In the genomic region with DNA sequence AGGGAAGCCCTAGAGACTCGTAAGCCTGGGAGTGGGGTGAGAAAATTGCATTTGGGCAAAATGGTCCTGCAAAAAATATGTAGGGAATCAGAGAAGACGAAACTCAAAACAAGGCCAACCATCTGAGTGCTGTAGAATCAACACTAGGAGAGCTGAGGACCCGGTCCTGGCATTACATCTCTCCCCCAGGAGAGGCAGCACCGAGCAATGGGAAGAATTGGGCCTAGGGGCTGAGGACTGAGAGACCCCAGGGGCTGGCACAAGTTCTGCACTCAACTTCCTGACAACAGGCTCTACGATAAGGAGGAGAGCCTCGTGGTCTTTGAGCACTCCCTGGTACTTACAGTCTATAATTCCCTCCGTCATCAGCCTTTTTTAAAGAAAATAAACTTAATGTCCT, we compare ENCODE assay signal across 13 cellular contexts. TPM values are rescaled to one million over a fixed set of nuclear protein-coding genes. Genes with fewer than 3 reads are reported as not detected.
DNase-seq lines count a peak whose midpoint lies in the region; ATAC-seq, FAIRE-seq and TF ChIP-seq lines count a peak whose summit lies in the region.
"Had no signal": no experiment of that assay in that cellular context is flagged by ENCODE, and none has a peak within 500 bp of the region (broad histone marks: within the 10 kb centered on the region; RNA-seq: fewer than 3 reads in every experiment).

No MANE protein-coding gene starts in this region.

- H3K9ac ChIP-seq in HCT116 (ENCODE audit: low read length): no peak overlapping the region
- no peak overlapping the region for H3K9ac ChIP-seq in K562 (ENCODE audit: insufficient read depth in 1 of 2, low read depth in 2 of 2, low read length in 2 of 2)

- H3K79me2 ChIP-seq in HCT116 (ENCODE audit: insufficient read depth, low read length) (no peaks in the 10 kb centered on the region), K562 (ENCODE audit: control insufficient read depth, insufficient read depth, low read length) (no peaks in the 10 kb centered on the region)

- TF ChIP-seq RAD21 in HCT116 (IDR thresholded peaks at IDR 0.05; ENCODE audit: low read depth): no peak
- TF ChIP-seq RAD21 in K562 (CRISPR knock-in tag; conservative IDR thresholded peaks at IDR 0.05 in 1 of 2, IDR thresholded peaks at IDR 0.05 in 1 of 2): no peak

- TF ChIP-seq EP300 in K562 (IDR thresholded peaks at IDR 0.05; ENCODE audit: low read length): no peak

- H3K9me2 ChIP-seq in HCT116 (ENCODE audit: insufficient read depth): no peaks in the 10 kb centered on the region

- intact Hi-C loops in HCT116 (cut with micrococcal nuclease): loop anchor here (10.0 kb wide), 2 partner anchors 471 to 641 kb away; no protein-coding TSS in a partner anchor
- intact Hi-C loops in K562 (cut with micrococcal nuclease): no loop called here

- TF ChIP-seq POLR2A in HCT116 (IDR thresholded peaks at IDR 0.05; ENCODE audit: borderline replicate concordance, extremely low read depth, insufficient read depth, insufficient read length) (no peak), K562 (conservative IDR thresholded peaks at IDR 0.05) (no peak)

- H3K4me3 ChIP-seq in HCT116 (replicated peaks in 1 of 2; ENCODE audit: low read depth in 1 of 2, low read length in 2 of 2) (no peak overlapping the region), K562 (no peak overlapping the region)

- peaks cover 69% of the 10 kb centered on the region for H3K4me1 Mint-ChIP-seq in mesothelial cell of epicardium
- H3K4me1 Mint-ChIP-seq: stimulated activated memory B cell treated with anti-CD40 and anti-IgM and Interleukin-4, amounts not matched to agents 10 μg/mL and 1 μg/mL and 100 μg/mL, for 72 hours had no signal

- H3K4me1 ChIP-seq in HCT116 (ENCODE audit: control insufficient read depth in 1 of 2, insufficient read depth in 2 of 2, low read length in 2 of 2) (no peaks in the 10 kb centered on the region; a peak in 1 of 4 replicates), K562 (replicated peaks in 1 of 2; ENCODE audit: control insufficient read depth in 2 of 2, insufficient read depth in 2 of 2, low read length in 2 of 2) (no peaks in the 10 kb centered on the region)

- H3K4me3 Mint-ChIP-seq in mesothelial cell of epicardium: no peak overlapping the region
- H3K4me3 Mint-ChIP-seq: stimulated activated memory B cell treated with anti-CD40 and anti-IgM and Interleukin-4, amounts not matched to agents 10 μg/mL and 1 μg/mL and 100 μg/mL, for 72 hours had no signal

- BruUV-seq in HCT116 (replicated peaks; lab: Mats Ljungman, UMichigan): no TSS peak
- no TSS peak for BruUV-seq in K562 (replicated peaks; lab: Mats Ljungman, UMichigan)

- H3K36me3 Mint-ChIP-seq in mesothelial cell of epicardium: no peaks in the 10 kb centered on the region
- H3K36me3 Mint-ChIP-seq: stimulated activated memory B cell treated with anti-CD40 and anti-IgM and Interleukin-4, amounts not matched to agents 10 μg/mL and 1 μg/mL and 100 μg/mL, for 72 hours had no signal

- RAD21 ChIA-PET in HCT116 (lab: Charles Lee; ENCODE audit: low non-redundant PET in 1 of 2, low total read pairs in 2 of 2, uncharacterized antibody in 2 of 2, unreplicated experiment in 2 of 2): no interaction called here

- no peaks in the 10 kb centered on the region for H3K9me3 ChIP-seq in HCT116 (ENCODE audit: control insufficient read depth in 1 of 2, insufficient read depth in 1 of 2, low read depth in 1 of 2, low read length in 2 of 2)
- H3K9me3 ChIP-seq in K562 (replicated peaks; ENCODE audit: control insufficient read depth, insufficient read depth, low read depth, low read length): no peaks in the 10 kb centered on the region

- FAIRE-seq in K562 (lab: Jason Lieb, UNC): no peak
- FAIRE-seq: G401.6, small intestine had no signal

- no peak overlapping the region for H2AFZ ChIP-seq in HCT116 (ENCODE audit: low read depth, low read length, poor library complexity, severe bottlenecking)
- H2AFZ ChIP-seq in K562 (ENCODE audit: low read depth, low read length): no peak overlapping the region

- ATAC-seq in HCT116 (peak; percentile 81), K562 (peak; percentile 75), HG03520 (IDR thresholded peaks at IDR 0.05; ENCODE audit: unreplicated experiment) (no peak)
- ATAC-seq: esophagus mucosa; stimulated activated memory B cell treated with anti-CD40 and anti-IgM and Interleukin-4, amounts not matched to agents 10 μg/mL and 1 μg/mL and 100 μg/mL, for 72 hours had no signal

- H3K27me3 ChIP-seq in HCT116 (ENCODE audit: insufficient read depth, low read length) (peaks cover 4% of the 10 kb centered on the region; the same call in 1 of the 2 replicates), K562 (ENCODE audit: control insufficient read depth in 2 of 2, insufficient read depth in 2 of 2, low read length in 2 of 2) (peaks cover 38 to 48% of the 10 kb centered on the region in 2 experiments)

- H3K4me2 ChIP-seq in HCT116 (ENCODE audit: low read length) (no peak overlapping the region), K562 (ENCODE audit: insufficient read depth, low read length) (no peak overlapping the region)

- no peaks in the 10 kb centered on the region for H3K27me3 Mint-ChIP-seq in mesothelial cell of epicardium (ENCODE audit: low read depth)

- DNase-seq in HCT116 (ENCODE audit: low read depth, low spot score) (no peak), K562 (ENCODE audit: extremely low read depth in 1 of 4, low spot score in 3 of 4) (peak; percentile 30 to 65 (median 59)), mesothelial cell of epicardium (ENCODE audit: low spot score in 2 of 2, unreplicated experiment in 2 of 2) (no peak), NK-92 (lab: John Stamatoyannopoulos, UW; ENCODE audit: unreplicated experiment) (no peak), T-helper 9 cell (no peak)
- DNase-seq in stimulated activated CD8-positive, alpha-beta memory T cell treated with anti-CD3 and anti-CD28 coated beads, Interleukin-4, amount 100 ng/mL, for 48 hours: no peak
- DNase-seq: KBM-7, small intestine had no signal

- peak; percentile 61 for TF ChIP-seq CTCF in C4-2B (conservative IDR thresholded peaks at IDR 0.05)
- peak in 2 of 3 experiments; percentile 59 to 71; a peak in 4 of 6 replicates for TF ChIP-seq CTCF in HCT116 (IDR thresholded peaks at IDR 0.05 in 2 of 3, conservative IDR thresholded peaks at IDR 0.05 in 1 of 3; ENCODE audit: borderline replicate concordance in 1 of 3, insufficient read depth in 1 of 3, low read depth in 2 of 3, low read length in 2 of 3)
- peak; percentile 46 to 71 (median 65); a peak in 5 of 6 replicates for TF ChIP-seq CTCF in K562 (IDR thresholded peaks at IDR 0.05 in 2 of 3, conservative IDR thresholded peaks at IDR 0.05 in 1 of 3; ENCODE audit: insufficient read depth in 2 of 3, low read depth in 1 of 3, low read length in 3 of 3)
- TF ChIP-seq CTCF in mesothelial cell of epicardium (IDR thresholded peaks at IDR 0.05; ENCODE audit: unreplicated experiment): peak; percentile 35

- CTCF ChIA-PET in HCT116 (lab: Charles Lee) (interaction anchor here (1.0 to 1.3 kb wide), 2 partner anchors 12 to 30 kb away, joined by 3 to 4 read pairs; no protein-coding TSS in a partner anchor), K562 (lab: Yijun Ruan, JAX; ENCODE audit: low intra/inter-chr PET ratio) (no interaction called here)

- no peaks in the 10 kb centered on the region for H3K9me1 ChIP-seq in K562 (ENCODE audit: control insufficient read depth, insufficient read depth, low read length)

- H3K9me3 Mint-ChIP-seq in mesothelial cell of epicardium: no peaks in the 10 kb centered on the region
- H3K9me3 Mint-ChIP-seq: stimulated activated memory B cell treated with anti-CD40 and anti-IgM and Interleukin-4, amounts not matched to agents 10 μg/mL and 1 μg/mL and 100 μg/mL, for 72 hours had no signal

- in situ Hi-C loops in K562 (cut with MboI): no loop called here

- no peak overlapping the region for H3K27ac ChIP-seq in C4-2B
- no peak overlapping the region for H3K27ac ChIP-seq in HCT116 (ENCODE audit: low read depth, low read length)
- no peak overlapping the region for H3K27ac ChIP-seq in K562 (ENCODE audit: extremely low read depth, low read depth, low read length)

- POLR2A ChIA-PET in HCT116 (lab: Charles Lee) (no interaction called here), K562 (lab: Yijun Ruan, JAX) (interaction anchor here (0.6 kb wide), 2 partner anchors 87 to 1140 kb away, joined by 3 to 4 read pairs; no protein-coding TSS in a partner anchor)

- 7% methylated on average over 7 of the region's 7 CpGs for WGBS in K562 (ENCODE audit: insufficient coverage, low coverage, missing lambda C conversion rate)

- no peaks in the 10 kb centered on the region for H3K36me3 ChIP-seq in HCT116 (ENCODE audit: control insufficient read depth in 1 of 2, insufficient read depth in 2 of 2, low read length in 2 of 2)
- no peaks in the 10 kb centered on the region for H3K36me3 ChIP-seq in K562 (ENCODE audit: control insufficient read depth, insufficient read depth, low read length)

- H4K20me1 ChIP-seq in HCT116 (ENCODE audit: insufficient read depth) (no peaks in the 10 kb centered on the region), K562 (replicated peaks; ENCODE audit: control insufficient read depth, insufficient read depth, low read length) (no peaks in the 10 kb centered on the region; the same call in 1 of the 2 replicates)

- peak overlapping the region; percentile 41 for H3K27ac Mint-ChIP-seq in mesothelial cell of epicardium
- H3K27ac Mint-ChIP-seq: stimulated activated memory B cell treated with anti-CD40 and anti-IgM and Interleukin-4, amounts not matched to agents 10 μg/mL and 1 μg/mL and 100 μg/mL, for 72 hours had no signal

TF ChIP-seq in K562, 482 proteins besides CTCF, POLR2A, EP300 and RAD21 (continues in another document):
- peak; percentile 99 for TF ChIP-seq ZBTB7A (IDR thresholded peaks at IDR 0.05; ENCODE audit: borderline replicate concordance, control insufficient read depth, low read depth, low read length)

RNA-seq across cellular contexts. Expression of gene BPGM, which starts 47.6 kb away (rescaled TPM):
- total RNA-seq in HCT116 (2021; ENCODE audit: unreplicated experiment) (10.0 TPM), K562 (2014; rRNA removed) (16.2 and 17.1 TPM in 2 replicates), K562 (2014; rRNA removed; fragmentation: Illumina TruSeq; extraction: Trizol) (21.2 and 22.3 TPM in 2 replicates), K562 (2015; rRNA removed; fragmentation: Illumina TruSeq; extraction: Trizol) (16.3 and 17.7 TPM in 2 replicates), K562 (2021) (14.1 and 15.7 TPM in 2 replicates), mesothelial cell of epicardium (13.3 to 15.0 TPM (median 14.8 TPM) in 3 replicates)
- polyA plus RNA-seq in HCT116 (2012): 3.4 and 4.8 TPM in 2 replicates
- 11.3 and 14.7 TPM in 2 replicates for total RNA-seq in K562 (2011; cell fraction: chromatin; rRNA removed; ENCODE audit: low replicate concordance)
- total RNA-seq in K562 (2011; cell fraction: nucleolus; rRNA removed): 5.7 and 7.1 TPM in 2 replicates
- total RNA-seq in K562 (2011; cell fraction: nucleoplasm; rRNA removed): 7.7 and 8.3 TPM in 2 replicates
- polyA plus RNA-seq in K562 (2011; rRNA removed) (18.0 and 24.1 TPM in 2 replicates), K562 (2014; fragmentation: Illumina TruSeq; extraction: Trizol) (23.3 and 25.3 TPM in 2 replicates), K562 (2014; fragmentation: Nextera tagmentation; extraction: Ambion mirVana) (10 to 100 TPM; 33.0 to 46.1 TPM), K562 (2014; rRNA removed) (17.0 and 20.3 TPM in 2 replicates)
- polyA plus RNA-seq in K562 (2011; cell fraction: cytosol; rRNA removed): 6.4 and 13.1 TPM in 2 replicates
- 3.6 and 6.0 TPM in 2 replicates for polyA plus RNA-seq in K562 (2011; cell fraction: nucleus; rRNA removed)
- 12.3 and 13.9 TPM in 2 replicates for polyA plus RNA-seq in K562 (2012)
- 18.3 and 19.4 TPM in 2 replicates for polyA minus RNA-seq in K562 (2011; rRNA and poly(A)+ RNA removed)
- 3.6 and 6.2 TPM in 2 replicates for polyA minus RNA-seq in K562 (2011; cell fraction: cytosol; rRNA and poly(A)+ RNA removed)
- polyA minus RNA-seq in K562 (2011; cell fraction: nucleus; rRNA and poly(A)+ RNA removed): 4.3 and 6.8 TPM in 2 replicates

Comparison
In these comparisons a context has a peak if more than half of its experiments do, and no peak if none do; other contexts are left out.
1. DNase-seq: peak in K562 (4 of 4); none in HCT116 (single experiment), mesothelial cell of epicardium (0 of 2), NK-92 (single experiment), stimulated activated CD8-positive, alpha-beta memory T cell treated with anti-CD3 and anti-CD28 coated beads, Interleukin-4, amount 100 ng/mL, for 48 hours (single experiment) and T-helper 9 cell (single experiment).
2. Peak in every context shown above with its lines, with median percentiles within 50 percentile points of each other: CTCF ChIP-seq.